Comparison of ENCODE assay signal across 8 cellular contexts in the genomic region with DNA sequence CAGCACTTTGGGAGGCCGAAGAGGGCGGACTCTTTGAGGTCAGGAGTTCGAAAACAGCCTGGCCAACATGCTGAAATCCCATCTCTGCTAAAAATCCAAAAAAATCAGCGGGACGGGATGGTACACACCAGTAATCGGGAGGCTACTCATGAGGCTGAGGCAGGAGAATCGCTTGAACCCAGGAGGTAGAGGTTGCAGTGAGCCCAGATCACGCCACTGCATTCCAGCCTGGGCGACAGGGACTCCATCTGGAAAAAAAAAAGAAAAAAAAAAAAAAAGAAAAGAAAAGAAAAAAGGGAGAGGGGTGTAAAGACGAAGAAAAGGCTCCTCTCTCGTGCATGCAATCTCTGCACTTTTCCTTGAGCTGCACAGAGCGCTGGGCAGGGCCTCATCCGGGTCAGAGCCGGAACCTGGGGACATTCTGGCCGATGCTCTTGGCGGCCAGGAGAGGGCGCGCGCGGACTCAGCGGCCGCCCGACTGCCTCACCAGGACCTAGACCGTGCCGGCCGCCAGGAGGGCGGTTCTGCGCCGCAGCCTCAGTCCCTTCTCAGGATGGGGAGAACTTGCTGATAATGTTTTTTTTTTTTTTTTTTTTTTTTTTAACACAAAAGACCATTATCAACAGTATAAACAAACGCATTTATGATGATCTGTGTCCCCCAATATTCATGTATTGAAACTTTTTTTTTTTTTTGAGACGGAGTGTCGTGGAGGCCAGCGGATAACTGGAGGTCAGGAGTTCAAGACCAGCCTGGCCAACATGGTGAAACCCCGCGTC. TPM values are rescaled to one million over a fixed set of nuclear protein-coding genes. Genes with fewer than 3 reads are reported as not detected.
A peak's percentile ranks its signal among the peaks of the same experiment; 100 is the strongest.
DNase-seq lines count a peak whose midpoint lies in the region; ATAC-seq and TF ChIP-seq lines count a peak whose summit lies in the region.

No MANE protein-coding gene starts in this region.

- H3K27ac ChIP-seq in coronary artery: no peak overlapping the region

- POLR2A ChIA-PET in GM10248 (lab: Yijun Ruan, JAX): interaction anchor here (0.6 to 0.7 kb wide), 2 partner anchors 10 to 458 kb away, joined by 3 read pairs; no protein-coding TSS in a partner anchor

- H3K4me3 ChIP-seq in coronary artery: no peak overlapping the region
- no peak overlapping the region for H3K4me3 ChIP-seq in lower leg skin (ENCODE audit: low read depth, poor library complexity, severe bottlenecking)

- TF ChIP-seq CTCF in GM10248 (IDR thresholded peaks at IDR 0.05; ENCODE audit: control extremely low read depth, extremely low read depth, low read depth, missing control alignments) (peak; percentile 98), coronary artery (IDR thresholded peaks at IDR 0.05) (peak; percentile 72), lower leg skin (IDR thresholded peaks at IDR 0.05) (peak in 1 of 3 donors; percentile 87)

- DNase-seq in GM10248 (ENCODE audit: extremely low spot score) (peak; percentile 85), NCI-H524 treated with DMSO at 0.1 percent for 48 hours (lab: John Stamatoyannopoulos, UW) (peak; percentile 9), coronary artery (ENCODE audit: low spot score) (no peak), lower leg skin (ENCODE audit: low spot score in 2 of 2) (peak; percentile 60 to 94)
- DNase-seq in activated CD4-positive, alpha-beta T cell treated with anti-CD3 and anti-CD28 coated beads for 4 hours: peak; percentile 54 to 63
- peak; percentile 37 to 58 (median 46) for DNase-seq in stimulated activated CD4-positive, alpha-beta T cell treated with anti-CD3 and anti-CD28 coated beads, TNF-alpha, amount 100 ng/mL, for 48 hours (ENCODE audit: low read depth in 3 of 3)

- 24 to 25% methylated on average over 35 of the region's 35 CpGs for WGBS in lower leg skin, 2 donors

- no peak for TF ChIP-seq POLR2A in lower leg skin (IDR thresholded peaks at IDR 0.05)

- CTCF ChIA-PET in GM10248 (lab: Yijun Ruan, JAX): interaction anchor here (0.7 to 6.0 kb wide), 10 partner anchors 8 to 81 kb away, joined by 3 to 35 read pairs (median 3); a partner anchor contains a TSS

- intact Hi-C loops in lower leg skin (cut with DNase I; ENCODE audit: low total_unique reads): loop anchor here (5.0 kb wide), 1 partner anchor 48 kb away; no protein-coding TSS in a partner anchor

- ATAC-seq in HG03135 (IDR thresholded peaks at IDR 0.05; ENCODE audit: unreplicated experiment) (peak; percentile 77), HG03045 (IDR thresholded peaks at IDR 0.05; ENCODE audit: unreplicated experiment) (no peak)

RNA-seq across cellular contexts. Expression of a gene that starts 8.2 kb away (rescaled TPM):
- total RNA-seq in lower leg skin: 10 to 100 TPM; 36.4 to 44.6 (median 40.3) TPM

RNA-seq across cellular contexts. Expression of a gene that starts 16.8 kb away (rescaled TPM):
- 1 to 10 TPM; 2.3 to 6.7 (median 4.6) TPM for total RNA-seq in lower leg skin

RNA-seq across cellular contexts. Expression of a gene that starts 37.0 kb away (rescaled TPM):
- 10 to 100 TPM; 36.9 to 61.4 (median 46.0) TPM for total RNA-seq in lower leg skin

RNA-seq across cellular contexts. Expression of a gene that starts 44.7 kb away (rescaled TPM):
- 10 to 100 TPM in 3 of 4 donors, 1 to 10 TPM in 1; 5.6 to 67.9 (median 19.4) TPM for total RNA-seq in lower leg skin

RNA-seq across cellular contexts. Expression of a gene that starts 57.7 kb away (rescaled TPM):
- total RNA-seq in lower leg skin: under 1 TPM in 1 of 4 donors, not detected in 3; 0.63 TPM
